8 cellular contexts compared by ENCODE assay signal in genomic region chr1:161531986-161532875, GRCh38. TPM values are rescaled to one million over a fixed set of nuclear protein-coding genes. Genes with fewer than 3 reads are reported as not detected.
DNase-seq lines count a peak whose midpoint lies in the region; ATAC-seq and TF ChIP-seq lines count a peak whose summit lies in the region.

No MANE protein-coding gene starts in this region.

- no peak for DNase-seq in activated T-cell treated with anti-CD3 and anti-CD28 coated beads, Interleukin-2, amount 50 U/mL, for 72 hours
- no peak for DNase-seq in activated T-cell treated with anti-CD3 and anti-CD28 coated beads, Interleukin-2, amount 50 U/mL, for 1 hour
- no peak for DNase-seq in astrocyte of the cerebellum (ENCODE audit: low read depth)
- DNase-seq in tibial artery, result no peak
- no peak for DNase-seq in HK-2 (ENCODE audit: unreplicated experiment)

- intact Hi-C loops in tibial artery (cut with DNase I; ENCODE audit: low total_unique reads), result no loop called here

- H3K4me1 ChIP-seq in tibial artery, result peaks cover 0 to 23% (median 5%) of the 10 kb centered on the region in 4 donors

- H3K9me3 ChIP-seq in tibial artery, result no peaks in the 10 kb centered on the region

- no peak for TF ChIP-seq CTCF in astrocyte of the cerebellum (IDR thresholded peaks at IDR 0.05; ENCODE audit: low read depth, low read length, missing control alignments)
- no peak for TF ChIP-seq CTCF in tibial artery (IDR thresholded peaks at IDR 0.05)

- H3K36me3 ChIP-seq in tibial artery, result no peaks in the 10 kb centered on the region

- H3K4me3 ChIP-seq in astrocyte of the cerebellum (ENCODE audit: low read depth, low read length) (peak overlapping the region; percentile 56), tibial artery (peak overlapping the region; percentile 1 to 33)

- H3K27me3 Mint-ChIP-seq in activated T-cell treated with anti-CD3 and anti-CD28 coated beads, Interleukin-2, amount 50 U/mL, for 72 hours (ENCODE audit: low read depth), result no peaks in the 10 kb centered on the region

- in situ Hi-C loops in astrocyte of the cerebellum (cut with HindIII; ENCODE audit: low sequenced_read_pairs), result no loop called here

- no peak overlapping the region for H3K27ac Mint-ChIP-seq in activated T-cell treated with anti-CD3 and anti-CD28 coated beads, Interleukin-2, amount 50 U/mL, for 72 hours

- no peaks in the 10 kb centered on the region for H3K27me3 ChIP-seq in layer of hippocampus (ENCODE audit: control insufficient read depth, insufficient read depth, low read length)
- no peaks in the 10 kb centered on the region for H3K27me3 ChIP-seq in tibial artery

- peak overlapping the region; percentile 39 to 66 for H3K4me3 Mint-ChIP-seq in activated T-cell treated with anti-CD3 and anti-CD28 coated beads, Interleukin-2, amount 50 U/mL, for 72 hours

- peaks cover 23% of the 10 kb centered on the region for H3K4me1 Mint-ChIP-seq in activated T-cell treated with anti-CD3 and anti-CD28 coated beads, Interleukin-2, amount 50 U/mL, for 72 hours (ENCODE audit: low read depth)

- ATAC-seq in activated T-cell treated with anti-CD3 and anti-CD28 coated beads, Interleukin-2, amount 50 U/mL, for 72 hours (replicated peaks in 1 of 2), result no peak
- ATAC-seq in HG03460 (IDR thresholded peaks at IDR 0.05; ENCODE audit: unreplicated experiment) (no peak), HG02571 (IDR thresholded peaks at IDR 0.05; ENCODE audit: unreplicated experiment) (no peak)

- H3K36me3 Mint-ChIP-seq in activated T-cell treated with anti-CD3 and anti-CD28 coated beads, Interleukin-2, amount 50 U/mL, for 72 hours (ENCODE audit: insufficient read depth in 2 of 2), result no peaks in the 10 kb centered on the region

- H3K9me3 Mint-ChIP-seq in activated T-cell treated with anti-CD3 and anti-CD28 coated beads, Interleukin-2, amount 50 U/mL, for 72 hours, result no peaks in the 10 kb centered on the region

- H3K27ac ChIP-seq in layer of hippocampus (ENCODE audit: low read depth, low read length) (peak overlapping the region; percentile 86), tibial artery (peak overlapping the region; percentile 66 to 68)

RNA-seq across cellular contexts. Expression of gene HSPA6, which starts 7.9 kb away (rescaled TPM):
- total RNA-seq in activated T-cell treated with anti-CD3 and anti-CD28 coated beads, Interleukin-2, amount 50 U/mL, for 72 hours, result under 1 TPM; 0.24 to 0.53 TPM

RNA-seq across cellular contexts. Expression of gene FCGR3A, which starts 17.4 kb away (rescaled TPM):
- 1 to 10 TPM in 1 of 2 donors, under 1 TPM in 1; 0.38 to 1.5 TPM for total RNA-seq in activated T-cell treated with anti-CD3 and anti-CD28 coated beads, Interleukin-2, amount 50 U/mL, for 72 hours

RNA-seq across cellular contexts. Expression of gene FCGR2A, which starts 27.0 kb away (rescaled TPM):
- under 1 TPM; 0.43 to 0.88 TPM for total RNA-seq in activated T-cell treated with anti-CD3 and anti-CD28 coated beads, Interleukin-2, amount 50 U/mL, for 72 hours
